Comparison of ENCODE assay signal across 8 cellular contexts in genomic region chr17:29292071-29292991, GRCh38. TPM values are rescaled to one million over a fixed set of nuclear protein-coding genes. Genes with fewer than 3 reads are reported as not detected.
DNase-seq lines count a peak whose midpoint lies in the region; ATAC-seq and TF ChIP-seq lines count a peak whose summit lies in the region.

No MANE protein-coding gene starts in this region.

- H3K27me3 ChIP-seq in cardiac muscle cell (no peaks in the 10 kb centered on the region), trophoblast cell (ENCODE audit: insufficient read depth, low read length) (no peaks in the 10 kb centered on the region), tibial artery (no peaks in the 10 kb centered on the region)

- H3K4me1 ChIP-seq in cardiac muscle cell (ENCODE audit: low read depth) (peaks cover 14% of the 10 kb centered on the region), trophoblast cell (ENCODE audit: control insufficient read depth in 1 of 2, insufficient read depth in 2 of 2, low read length in 2 of 2) (peaks cover 0 to 2% of the 10 kb centered on the region in 2 experiments), tibial artery (peaks cover 0 to 55% (median 33%) of the 10 kb centered on the region in 4 donors)

- peak overlapping the region; percentile 100 for H3K14ac ChIP-seq in trophoblast cell (ENCODE audit: low read length)

- intact Hi-C loops in tibial artery (cut with DNase I; ENCODE audit: low total_unique reads) = loop anchor here (2.0 to 10.0 kb wide), 4 partner anchors 40 to 958 kb away; partner anchors contain the start of genes IFT20 and TNFAIP1

- WGBS in trophoblast cell (ENCODE audit: extremely low coverage, insufficient coverage, insufficient read length) = no CpG with 5 or more reads among the region's 77 CpGs

- H3K4me3 ChIP-seq in cardiac muscle cell (peak overlapping the region; percentile 96), trophoblast cell (ENCODE audit: low read depth, low read length) (peak overlapping the region; percentile 100), tibial artery (peak overlapping the region; percentile 89 to 97)

- H2BK120ac ChIP-seq in trophoblast cell (ENCODE audit: insufficient read depth, low read length, poor library complexity) = peak overlapping the region; percentile 96

- peaks cover 8% of the 10 kb centered on the region for H3K36me3 ChIP-seq in cardiac muscle cell
- H3K36me3 ChIP-seq in trophoblast cell (ENCODE audit: control insufficient read depth in 1 of 2, insufficient read depth in 2 of 2, low read length in 2 of 2) = peaks cover 7 to 10% of the 10 kb centered on the region in 2 experiments
- H3K36me3 ChIP-seq in tibial artery = peaks cover 1 to 5% (median 3%) of the 10 kb centered on the region in 3 donors

- in situ Hi-C loops in SK-MEL-5 (cut with HindIII; ENCODE audit: low pct_unique_long_range_greater_than_20kb, low sequenced_read_pairs) = no loop called here

- H3K79me1 ChIP-seq in trophoblast cell (ENCODE audit: low read length) = peaks cover 17% of the 10 kb centered on the region

- peak overlapping the region; percentile 98 for H4K91ac ChIP-seq in trophoblast cell (ENCODE audit: low read depth, low read length)

- H3K9me3 ChIP-seq in cardiac muscle cell (ENCODE audit: low read depth) (no peaks in the 10 kb centered on the region), trophoblast cell (ENCODE audit: insufficient read depth, low read depth, low read length) (no peaks in the 10 kb centered on the region), tibial artery (no peaks in the 10 kb centered on the region)

- peak overlapping the region; percentile 93 for H4K8ac ChIP-seq in trophoblast cell (ENCODE audit: low read depth, low read length)

- DNase-seq in COLO668 (lab: John Stamatoyannopoulos, UW; ENCODE audit: unreplicated experiment) (peak; percentile 53), SK-MEL-5 (ENCODE audit: low read depth, low spot score) (peak; percentile 51), cardiac muscle cell (ENCODE audit: low read depth in 1 of 2, low spot score in 1 of 2) (peak; percentile 55 to 62), trophoblast cell (no peak), tibial artery (peak; percentile 80 to 89)
- peak; percentile 5 for DNase-seq in activated naive CD8-positive, alpha-beta T cell treated with anti-CD3 and anti-CD28 coated beads, Interleukin-2, amount 50 U/mL, for 16 hours (ENCODE audit: low read depth, low spot score)

- H2AK5ac ChIP-seq in trophoblast cell (ENCODE audit: low read length) = peak overlapping the region; percentile 99

- peak overlapping the region; percentile 93 for H4K12ac ChIP-seq in trophoblast cell (ENCODE audit: low read depth, low read length)

- no peak overlapping the region for H3K23ac ChIP-seq in trophoblast cell (ENCODE audit: low read length)

- peak overlapping the region; percentile 98 for H2BK5ac ChIP-seq in trophoblast cell (ENCODE audit: low read depth, low read length, poor library complexity)

- peak overlapping the region; percentile 77 for H3K4me2 ChIP-seq in trophoblast cell (ENCODE audit: low read length)

- peak overlapping the region; percentile 89 for H3K9ac ChIP-seq in trophoblast cell (ENCODE audit: low read length)

- peak overlapping the region; percentile 99 for H3K18ac ChIP-seq in trophoblast cell (ENCODE audit: low read length)

- H3K79me2 ChIP-seq in trophoblast cell (ENCODE audit: control insufficient read depth, insufficient read depth, low read length, poor library complexity) = peaks cover 25% of the 10 kb centered on the region

- TF ChIP-seq CTCF in cardiac muscle cell (IDR thresholded peaks at IDR 0.05; ENCODE audit: low read depth, low read length) (no peak), tibial artery (IDR thresholded peaks at IDR 0.05) (no peak)

- ATAC-seq in HG03521 (IDR thresholded peaks at IDR 0.05; ENCODE audit: unreplicated experiment) (peak; percentile 3), HG02852 (IDR thresholded peaks at IDR 0.05; ENCODE audit: unreplicated experiment) (no peak)

- H3K27ac ChIP-seq in cardiac muscle cell (peak overlapping the region; percentile 96), trophoblast cell (ENCODE audit: low read depth, low read length) (peak overlapping the region; percentile 98), tibial artery (peak overlapping the region; percentile 93 to 96)

- no peak overlapping the region for H2BK12ac ChIP-seq in trophoblast cell (ENCODE audit: low read length)

- H2AFZ ChIP-seq in trophoblast cell (ENCODE audit: insufficient read depth, low read length, poor library complexity) = peak overlapping the region; percentile 86

- H3K4ac ChIP-seq in trophoblast cell (ENCODE audit: low read depth, low read length) = peak overlapping the region; percentile 100

RNA-seq across cellular contexts. Expression of gene NUFIP2, which starts 1.6 kb away (rescaled TPM):
- 48.0 and 50.0 TPM in 2 replicates for total RNA-seq in SK-MEL-5 (2014; rRNA removed; shearing (Covaris generic))
- 18.6 and 23.9 TPM in 2 replicates for polyA plus RNA-seq in SK-MEL-5 (2015; cell fraction: cytosol; rRNA removed)
- 69.0 and 86.3 TPM in 2 replicates for polyA plus RNA-seq in SK-MEL-5 (2015; cell fraction: nucleus; rRNA removed)
- 16.8 and 28.2 TPM in 2 replicates for total RNA-seq in cardiac muscle cell
- 9.7 and 15.7 TPM in 2 replicates for polyA plus RNA-seq in cardiac muscle cell
- polyA plus RNA-seq in trophoblast cell (2013) = 107 and 111 TPM in 2 replicates

RNA-seq across cellular contexts. Expression of gene CRYBA1, which starts 45.7 kb away (rescaled TPM):
- total RNA-seq in SK-MEL-5 (2014; rRNA removed; shearing (Covaris generic)) = not detected in 2 replicates
- not detected in 2 replicates for polyA plus RNA-seq in SK-MEL-5 (2015; cell fraction: cytosol; rRNA removed)
- not detected in 2 replicates for polyA plus RNA-seq in SK-MEL-5 (2015; cell fraction: nucleus; rRNA removed)
- not detected in 2 replicates for total RNA-seq in cardiac muscle cell
- polyA plus RNA-seq in cardiac muscle cell = not detected in 2 replicates
- polyA plus RNA-seq in trophoblast cell (2013) = 5.8 and 6.1 TPM in 2 replicates

Comparison
In these comparisons a context has a peak if more than half of its experiments do, and no peak if none do; other contexts are left out.
1. DNase-seq: peak in COLO668 (single experiment), SK-MEL-5 (single experiment), activated naive CD8-positive, alpha-beta T cell treated with anti-CD3 and anti-CD28 coated beads, Interleukin-2, amount 50 U/mL, for 16 hours (single experiment), cardiac muscle cell (2 of 2) and tibial artery (2 of 2); none in trophoblast cell (0 of 2).
2. Peak in every context shown above with its lines, with median percentiles within 50 percentile points of each other: H3K27ac ChIP-seq and H3K4me3 ChIP-seq.